Comparison of ENCODE assay signal across 15 cellular contexts in genomic region chr14:33836895-33837577, GRCh38.
"Had no signal": no experiment of that assay in that cellular context is flagged by ENCODE, and none has a peak within 500 bp of the region (broad histone marks: within the 10 kb centered on the region; RNA-seq: fewer than 3 reads in every experiment).

No MANE protein-coding gene starts in this region.

- H3K9me3 ChIP-seq: left ventricle myocardium inferior, psoas muscle, transverse colon had no signal

- H3K36me3 ChIP-seq: left ventricle myocardium inferior, transverse colon had no signal

- H3K27ac Mint-ChIP-seq: activated naive CD8-positive, alpha-beta T cell had no signal

- DNase-seq: activated CD4-positive, alpha-beta T cell treated with anti-CD3 and anti-CD28 coated beads, Interleukin-2, amount 50 U/mL, for 1 hour; activated CD8-positive, alpha-beta memory T cell treated with anti-CD3 and anti-CD28 coated beads for 24 hours; amniotic stem cell; foreskin fibroblast; islet precursor cell; left ventricle myocardium inferior; midbrain; psoas muscle; right cardiac atrium; stimulated activated CD4-positive, alpha-beta T cell treated with anti-CD3 and anti-CD28 coated beads, Interleukin-2, amount 100 ng/mL, for 24 hours; stimulated activated naive CD4-positive, alpha-beta T cell treated with Interleukin-2 at 50 U/mL for 16 hours; SW 1271; transverse colon had no signal

- H3K4me3 ChIP-seq: left ventricle myocardium inferior, psoas muscle, transverse colon had no signal

- ATAC-seq: activated CD4-positive, CD25-positive, alpha-beta regulatory T cell treated with anti-CD3 and anti-CD28 coated beads, Interleukin-2, amount 50 U/mL, for 24 hours; psoas muscle had no signal

- H3K36me3 Mint-ChIP-seq: activated naive CD8-positive, alpha-beta T cell had no signal

- H3K4me3 Mint-ChIP-seq: activated naive CD8-positive, alpha-beta T cell had no signal

- H3K27ac ChIP-seq: left ventricle myocardium inferior, psoas muscle, transverse colon had no signal

- H3K27me3 ChIP-seq: transverse colon had no signal

- H3K27me3 Mint-ChIP-seq: activated naive CD8-positive, alpha-beta T cell had no signal
